24 cellular contexts compared by ENCODE assay signal in the genomic region with DNA sequence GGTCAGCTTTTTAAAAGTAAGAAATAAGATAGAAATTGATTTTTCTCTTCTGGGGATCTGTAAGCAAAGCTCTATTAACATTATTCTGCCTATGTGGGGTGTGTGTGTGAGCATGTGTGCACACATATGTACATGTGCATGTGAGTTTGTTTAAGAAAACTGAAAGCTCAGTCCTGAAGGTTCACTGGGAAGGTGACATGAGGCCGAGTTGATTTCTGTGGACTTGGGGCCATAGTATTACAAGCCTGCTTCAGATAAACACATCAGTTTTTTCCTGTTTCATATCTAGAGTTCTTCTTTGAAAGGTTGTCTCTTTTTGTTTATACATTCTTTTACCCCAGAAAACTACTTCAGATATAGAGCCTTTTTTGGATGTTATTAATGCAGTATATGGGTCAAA.
A peak's percentile ranks its signal among the peaks of the same experiment; 100 is the strongest.
DNase-seq lines count a peak whose midpoint lies in the region; ATAC-seq, FAIRE-seq and TF ChIP-seq lines count a peak whose summit lies in the region.
"Had no signal": no experiment of that assay in that cellular context is flagged by ENCODE, and none has a peak within 500 bp of the region (broad histone marks: within the 10 kb centered on the region; RNA-seq: fewer than 3 reads in every experiment).

No MANE protein-coding gene starts in this region.

- CTCF ChIA-PET in HepG2 (lab: Yijun Ruan, JAX; ENCODE audit: low intra/inter-chr PET ratio, low total read pairs): no interaction called here

- H3K4me1 ChIP-seq in liver (ENCODE audit: control insufficient read depth in 4 of 4, insufficient read depth in 4 of 4, low read length in 3 of 4): no peaks in the 10 kb centered on the region
- no peaks in the 10 kb centered on the region for H3K4me1 ChIP-seq in HepG2 (ENCODE audit: insufficient read depth, low read length)
- H3K4me1 ChIP-seq in parathyroid adenoma: peaks cover 15% of the 10 kb centered on the region
- H3K4me1 ChIP-seq in smooth muscle cell (ENCODE audit: low read depth): no peaks in the 10 kb centered on the region
- H3K4me1 ChIP-seq in body of pancreas: no peaks in the 10 kb centered on the region
- H3K4me1 ChIP-seq: A549; BLaER1 treated with 17β-estradiol and CSF1 and Interleukin-3, amounts not matched to agents 10 nM and 100 nM had no signal

- POLR2A ChIA-PET in HepG2 (lab: Yijun Ruan, JAX): no interaction called here

- H3F3A ChIP-seq in smooth muscle cell (ENCODE audit: low read depth): no peaks in the 10 kb centered on the region

- H4K20me1 ChIP-seq in HepG2 (ENCODE audit: insufficient read depth, low read length) (no peaks in the 10 kb centered on the region), smooth muscle cell (ENCODE audit: low read depth) (no peaks in the 10 kb centered on the region)
- H4K20me1 ChIP-seq: BLaER1 treated with 17β-estradiol and CSF1 and Interleukin-3, amounts not matched to agents 10 nM and 100 nM had no signal

- H3K36me3 ChIP-seq in liver (ENCODE audit: control insufficient read depth in 4 of 4, insufficient read depth in 3 of 4, low read depth in 1 of 4, low read length in 3 of 4) (no peaks in the 10 kb centered on the region), HepG2 (replicated peaks in 1 of 2; ENCODE audit: control insufficient read depth in 1 of 2, insufficient read depth in 2 of 2, low read length in 2 of 2) (no peaks in the 10 kb centered on the region), parathyroid adenoma (ENCODE audit: control insufficient read depth, insufficient read depth, low read length) (no peaks in the 10 kb centered on the region), smooth muscle cell (ENCODE audit: low read depth) (no peaks in the 10 kb centered on the region), body of pancreas (replicated peaks in 1 of 2; ENCODE audit: insufficient read depth in 1 of 2, low read depth in 2 of 2) (no peaks in the 10 kb centered on the region)
- H3K36me3 ChIP-seq: BLaER1 treated with 17β-estradiol and CSF1 and Interleukin-3, amounts not matched to agents 10 nM and 100 nM had no signal

- H3K27ac ChIP-seq in liver (ENCODE audit: low read depth in 1 of 2, low read length in 2 of 2) (no peak overlapping the region), HepG2 (ENCODE audit: extremely low read length, insufficient read depth, low read length) (no peak overlapping the region), parathyroid adenoma (peak overlapping the region; percentile 64), smooth muscle cell (ENCODE audit: low read depth) (no peak overlapping the region), body of pancreas (no peak overlapping the region)
- H3K27ac ChIP-seq: 22Rv1; A549; BLaER1 treated with 17β-estradiol and CSF1 and Interleukin-3, amounts not matched to agents 10 nM and 100 nM had no signal

- BruUV-seq in HepG2 (replicated peaks; lab: Mats Ljungman, UMichigan): no TSS peak

- FAIRE-seq in HepG2 (lab: Jason Lieb, UNC): no peak
- FAIRE-seq: A549, GM12878, GM12892, GM18507 had no signal

- DNase-seq in HepG2 (ENCODE audit: low spot score): no peak
- DNase-seq in smooth muscle cell (lab: John Stamatoyannopoulos, UW; ENCODE audit: unreplicated experiment): no peak
- no peak for DNase-seq in body of pancreas
- DNase-seq: AML-193; CD4-positive, alpha-beta memory T cell; CD4-positive, CD25-positive, alpha-beta regulatory T cell; CD8-positive, alpha-beta memory T cell; COR-L47; DMS 273 treated with DMSO at 0.1 percent for 48 hours; DMS153; DMS53; DMS79; DND-41; EL; GDM1 had no signal

- WGBS in liver: 30% methylated on average over 1 of the region's 1 CpG
- WGBS in HepG2 (ENCODE audit: low lambda C conversion rate): 0% methylated on average over 1 of the region's 1 CpG
- 89% methylated on average over 1 of the region's 1 CpG for WGBS in smooth muscle cell (ENCODE audit: low lambda C conversion rate)
- 42 to 45% methylated on average over 1 of the region's 1 CpG for WGBS in body of pancreas, 2 donors

- no peaks in the 10 kb centered on the region for H3K9me3 ChIP-seq in liver (ENCODE audit: control insufficient read depth in 4 of 4, low read length in 3 of 4)
- H3K9me3 ChIP-seq in HepG2 (ENCODE audit: low read length): no peaks in the 10 kb centered on the region
- no peaks in the 10 kb centered on the region for H3K9me3 ChIP-seq in parathyroid adenoma (ENCODE audit: control insufficient read depth, low read length)
- H3K9me3 ChIP-seq in smooth muscle cell (replicated peaks; ENCODE audit: low read depth): no peaks in the 10 kb centered on the region
- no peaks in the 10 kb centered on the region for H3K9me3 ChIP-seq in body of pancreas
- H3K9me3 ChIP-seq: A549 had no signal

- no peak overlapping the region for H3K4me3 ChIP-seq in liver (ENCODE audit: low read depth in 1 of 3, low read length in 3 of 3)
- no peak overlapping the region for H3K4me3 ChIP-seq in HepG2 (replicated peaks in 1 of 3; ENCODE audit: insufficient read depth in 1 of 3, low read depth in 2 of 3, low read length in 3 of 3)
- no peak overlapping the region for H3K4me3 ChIP-seq in parathyroid adenoma (ENCODE audit: low read depth, low read length)
- H3K4me3 ChIP-seq in smooth muscle cell: no peak overlapping the region
- H3K4me3 ChIP-seq in body of pancreas: no peak overlapping the region
- H3K4me3 ChIP-seq: A549; BLaER1 treated with 17β-estradiol and CSF1 and Interleukin-3, amounts not matched to agents 10 nM and 100 nM; GM12878 had no signal

- no peak overlapping the region for H3K9ac ChIP-seq in liver (ENCODE audit: low read depth in 1 of 2, low read length in 2 of 2)
- H3K9ac ChIP-seq in HepG2 (ENCODE audit: insufficient read depth, low read depth, low read length): no peak overlapping the region
- H3K9ac ChIP-seq in parathyroid adenoma: no peak overlapping the region
- no peak overlapping the region for H3K9ac ChIP-seq in smooth muscle cell (ENCODE audit: low read depth)
- H3K9ac ChIP-seq: BLaER1 treated with 17β-estradiol and CSF1 and Interleukin-3, amounts not matched to agents 10 nM and 100 nM had no signal

- no peak overlapping the region for H2AFZ ChIP-seq in HepG2 (ENCODE audit: low read length)
- H2AFZ ChIP-seq in parathyroid adenoma: peak overlapping the region; percentile 47
- H2AFZ ChIP-seq in smooth muscle cell (ENCODE audit: low read depth): peak overlapping the region; percentile 36

- ATAC-seq in HepG2 (no peak), body of pancreas (no peak), GM19467 (IDR thresholded peaks at IDR 0.05; ENCODE audit: unreplicated experiment) (no peak)
- ATAC-seq: A549, GM12878 had no signal

- in situ Hi-C loops in HepG2 (cut with HindIII; ENCODE audit: extremely low pct_ligation_motif_present, low pct_unique_long_range_greater_than_20kb): no loop called here

- intact Hi-C loops in HepG2 (cut with micrococcal nuclease; ENCODE audit: unreplicated experiment): no loop called here
- intact Hi-C loops in body of pancreas (cut with DNase I): no loop called here

- H3K27me3 ChIP-seq in liver (ENCODE audit: control insufficient read depth in 4 of 4, insufficient read depth in 4 of 4, low read length in 3 of 4): no peaks in the 10 kb centered on the region
- no peaks in the 10 kb centered on the region for H3K27me3 ChIP-seq in HepG2 (ENCODE audit: control insufficient read depth in 1 of 2, insufficient read depth in 2 of 2, low read length in 2 of 2)
- no peaks in the 10 kb centered on the region for H3K27me3 ChIP-seq in parathyroid adenoma (ENCODE audit: control insufficient read depth, insufficient read depth, low read length)
- H3K27me3 ChIP-seq in smooth muscle cell (ENCODE audit: low read depth): no peaks in the 10 kb centered on the region
- H3K27me3 ChIP-seq in body of pancreas: no peaks in the 10 kb centered on the region
- H3K27me3 ChIP-seq: BLaER1 treated with 17β-estradiol and CSF1 and Interleukin-3, amounts not matched to agents 10 nM and 100 nM had no signal

- H3K4me2 ChIP-seq in HepG2 (ENCODE audit: low read depth, low read length) (no peak overlapping the region), parathyroid adenoma (ENCODE audit: low read length) (peak overlapping the region; percentile 30), smooth muscle cell (no peak overlapping the region)
- H3K4me2 ChIP-seq: A549; BLaER1 treated with 17β-estradiol and CSF1 and Interleukin-3, amounts not matched to agents 10 nM and 100 nM had no signal

- H3K79me2 ChIP-seq in HepG2 (ENCODE audit: insufficient read depth, low read length): no peaks in the 10 kb centered on the region
- H3K79me2 ChIP-seq in parathyroid adenoma: no peaks in the 10 kb centered on the region
- H3K79me2 ChIP-seq in smooth muscle cell (ENCODE audit: low read depth): no peaks in the 10 kb centered on the region

- TF ChIP-seq EP300 in HepG2 (IDR thresholded peaks at IDR 0.05; ENCODE audit: low read depth in 2 of 2, low read length in 2 of 2) (no peak), HepG2 (CRISPR knock-in tag; IDR thresholded peaks at IDR 0.05; ENCODE audit: borderline replicate concordance) (no peak)

- TF ChIP-seq RAD21 in liver (IDR thresholded peaks at IDR 0.05) (no peak), HepG2 (CRISPR knock-in tag; IDR thresholded peaks at IDR 0.05) (no peak)

- TF ChIP-seq CTCF in liver (IDR thresholded peaks at IDR 0.05; ENCODE audit: low read depth, low read length, missing input control) (no peak), HepG2 (CRISPR knock-in tag; IDR thresholded peaks at IDR 0.05) (no peak), parathyroid adenoma (IDR thresholded peaks at IDR 0.05) (no peak), smooth muscle cell (IDR thresholded peaks at IDR 0.05; ENCODE audit: borderline replicate concordance, insufficient read depth, poor library complexity, severe bottlenecking) (no peak), body of pancreas (IDR thresholded peaks at IDR 0.05) (no peak)

- no peak for TF ChIP-seq POLR2A in HepG2 (IDR thresholded peaks at IDR 0.05; ENCODE audit: insufficient read depth in 1 of 2, low read depth in 2 of 2, low read length in 2 of 2)
- TF ChIP-seq POLR2A in body of pancreas (IDR thresholded peaks at IDR 0.05): no peak

TF ChIP-seq in liver, 16 proteins besides CTCF, POLR2A, EP300 and RAD21 (continues in another document):
- peak in 1 of 2 donors; percentile 48 for TF ChIP-seq RXRA (IDR thresholded peaks at IDR 0.05)
- TF ChIP-seq HNF4A (conservative IDR thresholded peaks at IDR 0.05): peak; percentile 44 to 77

TF ChIP-seq in HepG2, 621 proteins besides CTCF, POLR2A, EP300 and RAD21 (continues in another document):
- TF ChIP-seq PTBP1 (IDR thresholded peaks at IDR 0.05; ENCODE audit: low read depth, low read length, poor library complexity, severe bottlenecking) (no peak), XBP1 (CRISPR knock-in tag; IDR thresholded peaks at IDR 0.05) (no peak), GZF1 (CRISPR knock-in tag; IDR thresholded peaks at IDR 0.05) (no peak), CCDC6 (CRISPR knock-in tag; IDR thresholded peaks at IDR 0.05) (no peak)
